Comparison of ENCODE assay signal across 20 cellular contexts in the genomic region with DNA sequence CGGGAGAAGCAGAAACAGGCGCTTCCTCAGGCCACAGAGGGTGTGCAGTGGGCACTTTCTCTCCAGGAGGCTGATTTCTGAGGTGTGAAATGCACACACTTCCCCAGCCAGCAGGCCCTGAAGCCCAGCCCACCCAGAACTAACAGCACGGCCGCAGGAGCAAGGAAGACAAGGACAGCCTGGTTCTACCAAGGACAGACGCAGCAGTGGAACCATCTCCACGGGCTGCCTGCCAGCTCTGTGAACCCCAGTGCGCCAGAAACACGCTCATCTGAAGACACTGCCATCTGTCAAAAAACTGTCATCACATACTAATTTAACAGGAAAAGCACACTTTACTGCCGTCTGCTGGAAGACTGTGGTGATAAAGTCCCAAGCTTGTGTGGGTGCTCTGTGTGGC. TPM values are rescaled to one million over a fixed set of nuclear protein-coding genes. Genes with fewer than 3 reads are reported as not detected.
A peak's percentile ranks its signal among the peaks of the same experiment; 100 is the strongest.
DNase-seq lines count a peak whose midpoint lies in the region; ATAC-seq and TF ChIP-seq lines count a peak whose summit lies in the region.
"Had no signal": no experiment of that assay in that cellular context is flagged by ENCODE, and none has a peak within 500 bp of the region (broad histone marks: within the 10 kb centered on the region; RNA-seq: fewer than 3 reads in every experiment).

No MANE protein-coding gene starts in this region.

- in situ Hi-C loops in G401 (cut with HindIII; ENCODE audit: low sequenced_read_pairs), result no loop called here

- peak overlapping the region; percentile 19 for H3K27ac ChIP-seq in angular gyrus (ENCODE audit: low read depth, low read length)
- H3K27ac ChIP-seq in dorsolateral prefrontal cortex, result peak overlapping the region in 23 of 59 donors; percentile 8 to 89 (median 45)
- no peak overlapping the region for H3K27ac ChIP-seq in PC-3 (ENCODE audit: low read length)
- H3K27ac ChIP-seq: BLaER1 treated with 17β-estradiol and CSF1 and Interleukin-3, amounts not matched to agents 10 nM and 100 nM; SJCRH30 had no signal

- H2AFZ ChIP-seq in PC-3 (ENCODE audit: low read length), result no peak overlapping the region

- DNase-seq in G401 (ENCODE audit: low spot score), result peak; percentile 97
- DNase-seq in dorsolateral prefrontal cortex, result peak in 9 of 10 donors; percentile 31 to 95 (median 54)
- DNase-seq in posterior cingulate gyrus, result peak in 6 of 10 donors; percentile 40 to 91 (median 46)
- DNase-seq in PC-3, result no peak
- no peak for DNase-seq in NCI-H1694 (lab: John Stamatoyannopoulos, UW)
- no peak for DNase-seq in foreskin fibroblast
- DNase-seq: Caco-2; CD4-positive, alpha-beta memory T cell; GF-D8; MG63; NCI-H1048; NCI-H1417 treated with DMSO at 0.1 percent for 48 hours; NCI-H187 treated with DMSO at 0.1 percent for 48 hours; NCI-H2107; NCI-H748 treated with DMSO at 0.1 percent for 48 hours; NK-92 treated with Interleukin-12 subunit alpha and Interleukin-12 subunit beta, amount 100 ng/mL, for 24 hours; SJCRH30 had no signal

- BruUV-seq in PC-3 (replicated peaks; lab: Mats Ljungman, UMichigan), result no TSS peak

- H3K4me3 ChIP-seq in dorsolateral prefrontal cortex, result no peak overlapping the region
- H3K4me3 ChIP-seq in PC-3 (ENCODE audit: low read length), result no peak overlapping the region
- no peak overlapping the region for H3K4me3 ChIP-seq in foreskin fibroblast (ENCODE audit: low read depth in 1 of 2, low read length in 2 of 2)
- H3K4me3 ChIP-seq: MG63, SJCRH30 had no signal

- TF ChIP-seq CTCF in dorsolateral prefrontal cortex (IDR thresholded peaks at IDR 0.05 in 54 of 56, conservative IDR thresholded peaks at IDR 0.05 in 2 of 56; ENCODE audit: low read depth in 1 of 56, partially characterized antibody in 56 of 56), result peak in 12 of 56 donors; percentile 10 to 27 (median 18)
- TF ChIP-seq CTCF in PC-3 (conservative IDR thresholded peaks at IDR 0.05; ENCODE audit: low read depth, low read length), result no peak
- TF ChIP-seq CTCF in foreskin fibroblast (IDR thresholded peaks at IDR 0.05; ENCODE audit: low read depth, low read length), result no peak

- no peaks in the 10 kb centered on the region for H3F3A ChIP-seq in PC-3 (ENCODE audit: low read length, unreplicated experiment)

- H3K36me3 ChIP-seq in PC-3 (ENCODE audit: low read depth, low read length), result peaks cover 64% of the 10 kb centered on the region

- no peak for ATAC-seq in PC-3

- H3K9ac ChIP-seq in PC-3 (ENCODE audit: low read length), result no peak overlapping the region
- H3K9ac ChIP-seq: BLaER1 treated with 17β-estradiol and CSF1 and Interleukin-3, amounts not matched to agents 10 nM and 100 nM had no signal

- no peak overlapping the region for H3K4me2 ChIP-seq in PC-3 (ENCODE audit: low read length)
- H3K4me2 ChIP-seq: BLaER1 treated with 17β-estradiol and CSF1 and Interleukin-3, amounts not matched to agents 10 nM and 100 nM had no signal

- peaks cover 18% of the 10 kb centered on the region for H3K9me3 ChIP-seq in PC-3 (ENCODE audit: low read length)

- intact Hi-C loops in dorsolateral prefrontal cortex (cut with DNase I) (no loop called here), posterior cingulate gyrus (cut with DNase I) (no loop called here), PC-3 (cut with micrococcal nuclease) (no loop called here)

- H3K27me3 ChIP-seq in dorsolateral prefrontal cortex, result no peaks in the 10 kb centered on the region
- H3K27me3 ChIP-seq in PC-3 (ENCODE audit: low read length), result no peaks in the 10 kb centered on the region
- H3K27me3 ChIP-seq: BLaER1 treated with 17β-estradiol and CSF1 and Interleukin-3, amounts not matched to agents 10 nM and 100 nM; MG63; SJCRH30 had no signal

- H3K4me1 ChIP-seq in PC-3 (ENCODE audit: insufficient read depth, low read length), result no peaks in the 10 kb centered on the region
- H3K4me1 ChIP-seq: BLaER1 treated with 17β-estradiol and CSF1 and Interleukin-3, amounts not matched to agents 10 nM and 100 nM; Caco-2; SJCRH30 had no signal

- H3K9me2 ChIP-seq in PC-3 (replicated peaks; ENCODE audit: low read length), result no peaks in the 10 kb centered on the region

- CTCF ChIA-PET in PC-3 (lab: Charles Lee), result no interaction called here

- no peaks in the 10 kb centered on the region for H3K79me2 ChIP-seq in PC-3 (ENCODE audit: low read length)

- no peaks in the 10 kb centered on the region for H4K20me1 ChIP-seq in PC-3 (ENCODE audit: low read length)
- H4K20me1 ChIP-seq: BLaER1 treated with 17β-estradiol and CSF1 and Interleukin-3, amounts not matched to agents 10 nM and 100 nM had no signal

- POLR2A ChIA-PET in PC-3 (lab: Charles Lee; ENCODE audit: unreplicated experiment), result no interaction called here

RNA-seq across cellular contexts. Expression of gene MAPK9, which starts 40.7 kb away (rescaled TPM):
- 44.2 and 83.2 TPM in 2 replicates for total RNA-seq in G401 (2014; rRNA removed; shearing (Covaris generic))
- total RNA-seq in dorsolateral prefrontal cortex (100 to 1,000 TPM in 95 of 120 experiments, 10 to 100 TPM in 25; 64.6 to 182 (median 123) TPM), PC-3 (2014; rRNA removed) (26.5 and 35.9 TPM in 2 replicates)

RNA-seq across cellular contexts. Expression of gene RASGEF1C, which starts 42.1 kb away (rescaled TPM):
- 0.18 TPM in 1 of 2 replicates, not detected in the other for total RNA-seq in G401 (2014; rRNA removed; shearing (Covaris generic))
- total RNA-seq in dorsolateral prefrontal cortex (10 to 100 TPM in 84 of 120 experiments, 1 to 10 TPM in 36; 6.8 to 16.9 (median 11.4) TPM), PC-3 (2014; rRNA removed) (0.29 TPM in 1 of 2 replicates, not detected in the other)
- total RNA-seq: Caco-2; CD4-positive, alpha-beta memory T cell; LHCN-M2; SJCRH30 had no signal

Comparison
In these comparisons a context has a peak if more than half of its experiments do, and no peak if none do; other contexts are left out.
1. DNase-seq: peak in G401 (single experiment), dorsolateral prefrontal cortex (9 of 10) and posterior cingulate gyrus (6 of 10); none in PC-3 (single experiment), NCI-H1694 (single experiment) and foreskin fibroblast (0 of 2).